1 cellular context compared by ENCODE assay signal in the genomic region with DNA sequence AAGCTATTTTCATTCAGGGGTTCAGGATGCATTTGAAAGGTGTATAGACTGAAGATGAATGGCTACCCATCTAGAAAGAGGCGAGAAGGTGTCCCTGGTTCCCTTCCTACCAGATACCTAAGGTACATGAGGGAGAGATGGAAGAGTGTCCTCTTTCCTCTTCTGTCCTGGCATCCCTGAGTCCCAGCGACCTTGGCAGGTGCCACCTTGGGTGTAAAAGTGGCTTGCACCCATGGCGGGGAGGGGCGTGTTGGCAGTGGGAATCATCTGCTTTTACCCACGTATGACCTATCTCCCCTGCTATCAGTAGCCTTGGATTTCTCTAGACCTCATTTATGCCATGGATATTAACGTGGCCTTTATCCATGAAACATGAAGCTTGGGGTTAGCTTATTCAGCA.
TF ChIP-seq lines count a peak whose summit lies in the region.

No MANE protein-coding gene starts in this region.

TF ChIP-seq in GM23338, 12 proteins besides CTCF, POLR2A, EP300 and RAD21 (continued from another document):
- no peak for TF ChIP-seq POLR2AphosphoS5 (IDR thresholded peaks at IDR 0.05; ENCODE audit: low read depth)
- no peak for TF ChIP-seq ZNF331 (CRISPR knock-in tag; IDR thresholded peaks at IDR 0.05; ENCODE audit: low read depth)
